8 cellular contexts compared by ENCODE assay signal in genomic region chr14:22556990-22557623, GRCh38. TPM values are rescaled to one million over a fixed set of nuclear protein-coding genes. Genes with fewer than 3 reads are reported as not detected.
A peak's percentile ranks its signal among the peaks of the same experiment; 100 is the strongest.
DNase-seq lines count a peak whose midpoint lies in the region; ATAC-seq and TF ChIP-seq lines count a peak whose summit lies in the region.

No MANE protein-coding gene starts in this region.

- no peaks in the 10 kb centered on the region for H3K36me3 ChIP-seq in suprapubic skin

- peak; percentile 26 for ATAC-seq in GM21737 (IDR thresholded peaks at IDR 0.05; ENCODE audit: unreplicated experiment)
- peak; percentile 86 for ATAC-seq in omental fat pad (ENCODE audit: low FRiP score)

- TF ChIP-seq EP300 in suprapubic skin (IDR thresholded peaks at IDR 0.05) = no peak

- peaks cover 21% of the 10 kb centered on the region for H3K4me1 ChIP-seq in suprapubic skin

- H3K4me1 Mint-ChIP-seq in activated naive CD4-positive, alpha-beta T cell treated with anti-CD3 and anti-CD28 coated beads for 36 hours (ENCODE audit: low read depth) = peaks cover 84% of the 10 kb centered on the region

- peak overlapping the region; percentile 97 for H3K27ac Mint-ChIP-seq in activated naive CD4-positive, alpha-beta T cell treated with anti-CD3 and anti-CD28 coated beads for 36 hours

- peak overlapping the region; percentile 6 for H3K27ac ChIP-seq in suprapubic skin

- H3K4me3 ChIP-seq in suprapubic skin = peak overlapping the region; percentile 41

- 8% methylated on average over 27 of the region's 28 CpGs for WGBS in suprapubic skin

- peak overlapping the region; percentile 74 for H3K4me3 Mint-ChIP-seq in activated naive CD4-positive, alpha-beta T cell treated with anti-CD3 and anti-CD28 coated beads for 36 hours

- no peaks in the 10 kb centered on the region for H3K9me3 ChIP-seq in suprapubic skin

- no peaks in the 10 kb centered on the region for H3K27me3 ChIP-seq in suprapubic skin

- intact Hi-C loops in activated naive CD4-positive, alpha-beta T cell treated with anti-CD3 and anti-CD28 coated beads for 36 hours (cut with micrococcal nuclease) = loop anchor here (1.0 to 10.0 kb wide), 30 partner anchors 13 to 1102 kb away; partner anchors contain the start of genes CDH24, CHD8, DAD1 and LRP10

- no peaks in the 10 kb centered on the region for H3K9me3 Mint-ChIP-seq in activated naive CD4-positive, alpha-beta T cell treated with anti-CD3 and anti-CD28 coated beads for 36 hours

- CTCF ChIA-PET in activated naive CD4-positive, alpha-beta T cell treated with anti-CD3 and anti-CD28 coated beads for 36 hours (lab: Charles Lee) = interaction anchor here (0.6 to 3.5 kb wide), 39 partner anchors 9 to 916 kb away, joined by 3 to 123 read pairs (median 5); partner anchors contain the start of genes ABHD4, AJUBA, DAD1 and OXA1L

- TF ChIP-seq CTCF in omental fat pad (IDR thresholded peaks at IDR 0.05) = peak in 2 of 3 donors; percentile 89 to 99
- peak; percentile 93 to 97 for TF ChIP-seq CTCF in suprapubic skin (IDR thresholded peaks at IDR 0.05)

- H3K36me3 Mint-ChIP-seq in activated naive CD4-positive, alpha-beta T cell treated with anti-CD3 and anti-CD28 coated beads for 36 hours (ENCODE audit: low read depth) = peaks cover 25% of the 10 kb centered on the region

- peak; percentile 66 for DNase-seq in DMS114 treated with DMSO at 0.1 percent for 48 hours (lab: John Stamatoyannopoulos, UW; ENCODE audit: unreplicated experiment)
- peak; percentile 62 for DNase-seq in LHCN-M2 (ENCODE audit: low read depth)
- DNase-seq in SK-MEL-5 (ENCODE audit: low read depth, low spot score) = peak; percentile 74
- DNase-seq in activated naive CD4-positive, alpha-beta T cell treated with anti-CD3 and anti-CD28 coated beads for 36 hours = peak; percentile 95
- DNase-seq in germinal center (ENCODE audit: low spot score) = peak; percentile 83
- peak; percentile 59 for DNase-seq in omental fat pad (ENCODE audit: low spot score)
- DNase-seq in suprapubic skin (ENCODE audit: low spot score in 2 of 2) = peak; percentile 89 to 90

- H3K27me3 Mint-ChIP-seq in activated naive CD4-positive, alpha-beta T cell treated with anti-CD3 and anti-CD28 coated beads for 36 hours (ENCODE audit: low read depth) = no peaks in the 10 kb centered on the region

- in situ Hi-C loops in SK-MEL-5 (cut with HindIII; ENCODE audit: low pct_unique_long_range_greater_than_20kb, low sequenced_read_pairs) = no loop called here

- no peak for TF ChIP-seq POLR2A in suprapubic skin (IDR thresholded peaks at IDR 0.05)

RNA-seq across cellular contexts. Expression of gene DAD1, which starts 31.9 kb away (rescaled TPM):
- 284 and 290 TPM in 2 replicates for total RNA-seq in LHCN-M2 (2014; rRNA removed)
- polyA plus RNA-seq in LHCN-M2 (2012) = 462 TPM
- 479 and 529 TPM in 2 replicates for total RNA-seq in SK-MEL-5 (2014; rRNA removed; shearing (Covaris generic))
- polyA plus RNA-seq in SK-MEL-5 (2015; cell fraction: cytosol; rRNA removed) = 326 and 472 TPM in 2 replicates
- 38.2 and 47.9 TPM in 2 replicates for polyA plus RNA-seq in SK-MEL-5 (2015; cell fraction: nucleus; rRNA removed)
- 100 to 1,000 TPM; 219 to 226 TPM for total RNA-seq in activated naive CD4-positive, alpha-beta T cell treated with anti-CD3 and anti-CD28 coated beads for 36 hours
- total RNA-seq in omental fat pad = 100 to 1,000 TPM; 156 to 272 (median 244) TPM
- total RNA-seq in suprapubic skin = 100 to 1,000 TPM; 110 to 212 (median 187) TPM

RNA-seq across cellular contexts. Expression of gene ABHD4, which starts 41.0 kb away (rescaled TPM):
- total RNA-seq in LHCN-M2 (2014; rRNA removed) = 6.5 and 9.8 TPM in 2 replicates
- 51.0 TPM for polyA plus RNA-seq in LHCN-M2 (2012)
- 7.7 and 9.1 TPM in 2 replicates for total RNA-seq in SK-MEL-5 (2014; rRNA removed; shearing (Covaris generic))
- 21.5 and 25.4 TPM in 2 replicates for polyA plus RNA-seq in SK-MEL-5 (2015; cell fraction: cytosol; rRNA removed)
- 25.9 and 31.5 TPM in 2 replicates for polyA plus RNA-seq in SK-MEL-5 (2015; cell fraction: nucleus; rRNA removed)
- 10 to 100 TPM; 11.1 to 11.9 TPM for total RNA-seq in activated naive CD4-positive, alpha-beta T cell treated with anti-CD3 and anti-CD28 coated beads for 36 hours
- total RNA-seq in omental fat pad = 10 to 100 TPM; 14.9 to 33.5 (median 21.1) TPM
- total RNA-seq in suprapubic skin = 10 to 100 TPM; 15.3 to 30.4 (median 21.8) TPM

Comparison
In these comparisons a context has a peak if more than half of its experiments do, and no peak if none do; other contexts are left out.
1. Peak in every context shown above with its lines: DNase-seq, ATAC-seq, H3K4me3 ChIP-seq and H3K27ac ChIP-seq.